8 cellular contexts compared by ENCODE assay signal in the genomic region with DNA sequence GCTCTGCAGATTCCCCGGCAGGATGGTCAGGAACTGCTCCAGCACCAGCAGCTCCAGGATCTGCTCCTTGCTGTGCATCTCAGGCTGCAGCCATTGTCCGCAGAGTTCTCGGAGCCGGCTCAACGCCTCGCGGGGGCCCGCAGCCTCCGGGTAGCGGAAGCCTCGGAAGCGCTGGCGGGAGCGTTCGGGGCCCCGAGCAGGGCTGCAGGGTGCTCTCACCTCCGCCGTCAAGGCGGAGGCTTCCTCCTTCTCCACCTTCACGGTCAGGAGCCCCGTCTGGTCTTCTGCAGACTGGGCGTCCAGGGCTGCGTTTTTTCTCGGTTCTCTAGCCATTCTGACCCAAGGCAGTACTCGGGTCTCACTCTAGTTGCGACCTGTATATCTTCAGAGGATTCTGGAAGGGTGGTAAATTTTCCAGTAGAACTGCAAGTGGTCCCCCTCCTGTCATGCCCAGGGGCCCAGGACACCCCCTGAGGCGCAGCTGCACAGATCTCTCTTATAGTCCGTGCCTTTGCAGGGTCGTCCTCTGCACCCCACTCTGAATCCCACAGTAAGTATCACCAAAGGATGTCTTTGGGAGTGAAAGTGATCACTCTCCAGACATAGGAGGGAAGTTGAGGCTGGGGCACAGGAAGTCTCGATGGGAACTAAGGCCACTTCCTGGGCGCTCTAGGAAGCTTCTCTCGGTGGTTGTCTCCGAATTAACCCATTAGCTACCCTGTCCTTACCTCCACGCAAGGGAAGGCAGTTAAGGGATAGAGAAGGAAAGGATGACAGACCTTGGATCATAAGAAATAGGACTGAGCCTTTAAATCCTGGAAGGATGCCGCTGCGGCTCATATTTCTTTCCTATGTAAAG. TPM values are rescaled to one million over a fixed set of nuclear protein-coding genes. Genes with fewer than 3 reads are reported as not detected.
A peak's percentile ranks its signal among the peaks of the same experiment; 100 is the strongest.
DNase-seq lines count a peak whose midpoint lies in the region; ATAC-seq and TF ChIP-seq lines count a peak whose summit lies in the region.

A gene (minus strand): TSS at position 622 of the 859 bp plus-strand sequence. CDS start 289 bp downstream, at position 333.

- peak within 1 kb of the TSS; percentile 50 for H3K27ac ChIP-seq in CD8-positive, alpha-beta T cell (ENCODE audit: low read depth, low read length)
- peak within 1 kb of the TSS; percentile 47 for H3K27ac ChIP-seq in OCI-LY7 (ENCODE audit: low read depth, low read length, poor library complexity, severe bottlenecking)
- peak within 1 kb of the TSS in 1 of 2 donors; percentile 51 for H3K27ac ChIP-seq in esophagus (ENCODE audit: low read depth in 2 of 2, low read length in 1 of 2)
- H3K27ac ChIP-seq in mucosa of rectum (ENCODE audit: low read depth in 2 of 2, low read length in 2 of 2) = peak within 1 kb of the TSS; percentile 24 to 25

- no peaks in the 10 kb centered on the region for H3K9me2 ChIP-seq in OCI-LY7 (ENCODE audit: insufficient read depth, low read length)

- TSS peak; percentile 54 for BruUV-seq in OCI-LY7 (replicated peaks; lab: Mats Ljungman, UMichigan)

- peak; percentile 92 for ATAC-seq in CD8-positive, alpha-beta T cell
- ATAC-seq in GM19467 (IDR thresholded peaks at IDR 0.05; ENCODE audit: unreplicated experiment) = peak; percentile 68

- peaks cover 3% of the 10 kb centered on the region for H3K27me3 Mint-ChIP-seq in CD8-positive, alpha-beta T cell (ENCODE audit: low read depth)

- H3K4me2 ChIP-seq in OCI-LY7 (ENCODE audit: low read length) = peak within 1 kb of the TSS; percentile 83

- no peak for TF ChIP-seq CTCF in CD8-positive, alpha-beta T cell (IDR thresholded peaks at IDR 0.05)
- TF ChIP-seq CTCF in OCI-LY7 (conservative IDR thresholded peaks at IDR 0.05; ENCODE audit: low read length) = no peak

- intact Hi-C loops in CD8-positive, alpha-beta T cell (cut with DNase I, micrococcal nuclease) = loop anchor here (1.0 to 10.0 kb wide), 17 partner anchors 15 to 1077 kb away; a partner anchor contains a TSS
- intact Hi-C loops in OCI-LY7 (cut with micrococcal nuclease; ENCODE audit: unreplicated experiment) = loop anchor here (1.0 to 5.0 kb wide), 6 partner anchors 15 to 147 kb away; a partner anchor contains a TSS

- H4K20me1 ChIP-seq in OCI-LY7 (ENCODE audit: insufficient read depth, low read length) = 0 out of 2 replicates have a peak, but pooled peaks cover 4% of the 10 kb centered on the region

- peaks cover 18% of the 10 kb centered on the region for H3K4me1 ChIP-seq in CD8-positive, alpha-beta T cell (ENCODE audit: insufficient read depth, low read length)
- H3K4me1 ChIP-seq in OCI-LY7 (ENCODE audit: insufficient read depth, low read length, poor library complexity, severe bottlenecking) = peaks cover 21% of the 10 kb centered on the region
- peaks cover 0 to 3% of the 10 kb centered on the region in 2 donors for H3K4me1 ChIP-seq in esophagus (ENCODE audit: control insufficient read depth in 2 of 2, insufficient read depth in 2 of 2, low read length in 1 of 2)
- peaks cover 3 to 11% of the 10 kb centered on the region in 2 donors for H3K4me1 ChIP-seq in mucosa of rectum (ENCODE audit: control insufficient read depth in 2 of 2, insufficient read depth in 2 of 2, low read length in 2 of 2)

- H3K9me3 ChIP-seq in CD8-positive, alpha-beta T cell (ENCODE audit: low read length) = no peaks in the 10 kb centered on the region
- H3K9me3 ChIP-seq in OCI-LY7 (ENCODE audit: low read length) (peaks cover 4% of the 10 kb centered on the region; the same call in 1 of the 2 replicates), esophagus (ENCODE audit: control insufficient read depth in 2 of 2, insufficient read depth in 1 of 2, low read depth in 1 of 2, low read length in 1 of 2) (no peaks in the 10 kb centered on the region), mucosa of rectum (ENCODE audit: control insufficient read depth in 2 of 2, low read length in 2 of 2) (no peaks in the 10 kb centered on the region)

- H3K79me2 ChIP-seq in OCI-LY7 (ENCODE audit: insufficient read depth, low read depth, low read length) = peaks cover 16% of the 10 kb centered on the region

- peak within 1 kb of the TSS; percentile 97 for H3K27ac Mint-ChIP-seq in CD8-positive, alpha-beta T cell

- no peaks in the 10 kb centered on the region for H3K9me3 Mint-ChIP-seq in CD8-positive, alpha-beta T cell

- H3K4me1 Mint-ChIP-seq in CD8-positive, alpha-beta T cell (ENCODE audit: low read depth) = peaks cover 42% of the 10 kb centered on the region

- H3K36me3 Mint-ChIP-seq in CD8-positive, alpha-beta T cell = peaks cover 34% of the 10 kb centered on the region

- H3K4me3 ChIP-seq in CD8-positive, alpha-beta T cell (ENCODE audit: low read depth, low read length) = peak within 1 kb of the TSS; percentile 94
- H3K4me3 ChIP-seq in OCI-LY7 (ENCODE audit: low read depth, low read length, poor library complexity, severe bottlenecking) (peak within 1 kb of the TSS; percentile 99), esophagus (ENCODE audit: low read depth in 1 of 2, low read length in 2 of 2) (peak within 1 kb of the TSS; percentile 60 to 88), mucosa of rectum (ENCODE audit: low read length in 2 of 2) (peak within 1 kb of the TSS; percentile 84 to 88)

- H3K4me3 Mint-ChIP-seq in CD8-positive, alpha-beta T cell = peak within 1 kb of the TSS; percentile 98

- H3K36me3 ChIP-seq in CD8-positive, alpha-beta T cell (ENCODE audit: insufficient read depth, low read length) = peaks cover 8% of the 10 kb centered on the region
- H3K36me3 ChIP-seq in OCI-LY7 (ENCODE audit: insufficient read depth, low read length) (peaks cover 25% of the 10 kb centered on the region), esophagus (ENCODE audit: control insufficient read depth in 2 of 2, insufficient read depth in 2 of 2, low read length in 1 of 2) (peaks cover under 1 to 10% of the 10 kb centered on the region in 2 donors), mucosa of rectum (ENCODE audit: control insufficient read depth in 2 of 2, insufficient read depth in 2 of 2, low read length in 2 of 2) (peaks cover under 1 to 10% of the 10 kb centered on the region in 2 donors)

- H3K9ac ChIP-seq in mucosa of rectum (ENCODE audit: low read depth in 1 of 2, low read length in 2 of 2) = peak within 1 kb of the TSS; percentile 55 to 82

- peak; percentile 64 to 86 (median 81) for DNase-seq in CD8-positive, alpha-beta T cell
- DNase-seq in HuH-7.5 (ENCODE audit: low spot score) = peak; percentile 47
- peak; percentile 92 for DNase-seq in OCI-LY7 (ENCODE audit: low spot score)
- peak; percentile 81 for DNase-seq in activated T-cell treated with anti-CD3 and anti-CD28 coated beads for 24 hours (ENCODE audit: low read depth)
- DNase-seq in stimulated activated CD8-positive, alpha-beta memory T cell treated with anti-CD3 and anti-CD28 coated beads, Interleukin-4, amount 100 ng/mL, for 24 hours (ENCODE audit: low read depth) = peak; percentile 64

- POLR2A ChIA-PET in CD8-positive, alpha-beta T cell (lab: Charles Lee) = interaction anchor here (0.5 to 2.5 kb wide), 9 partner anchors 12 to 387 kb away, joined by 3 to 38 read pairs (median 4); a partner anchor contains a TSS
- POLR2A ChIA-PET in OCI-LY7 (lab: Charles Lee) = interaction anchor here (0.6 to 3.0 kb wide), 10 partner anchors 12 to 361 kb away, joined by 3 to 24 read pairs (median 4); a partner anchor contains a TSS

- no peaks in the 10 kb centered on the region for H3K27me3 ChIP-seq in CD8-positive, alpha-beta T cell (ENCODE audit: insufficient read depth, low read length)
- H3K27me3 ChIP-seq in esophagus (ENCODE audit: control insufficient read depth in 1 of 2, insufficient read depth in 2 of 2, low read length in 2 of 2) = no peaks in the 10 kb centered on the region
- H3K27me3 ChIP-seq in mucosa of rectum (ENCODE audit: control insufficient read depth in 2 of 2, insufficient read depth in 2 of 2, low read length in 2 of 2) = no peaks in the 10 kb centered on the region

- CTCF ChIA-PET in CD8-positive, alpha-beta T cell (lab: Charles Lee) = interaction anchor here (0.7 to 4.0 kb wide), 5 partner anchors 9 to 110 kb away, joined by 3 to 14 read pairs (median 3); a partner anchor contains a TSS
- CTCF ChIA-PET in OCI-LY7 (lab: Charles Lee; ENCODE audit: unreplicated experiment) = interaction anchor here (1.1 to 1.2 kb wide), 2 partner anchors 110 to 153 kb away, joined by 3 to 7 read pairs; a partner anchor contains a TSS

- 0 to 1% methylated on average over 34 to 36 of the region's 36 CpGs for WGBS in esophagus, 2 donors

- peak within 1 kb of the TSS; percentile 98 for H2AFZ ChIP-seq in OCI-LY7 (ENCODE audit: low read length)

RNA-seq across cellular contexts. Expression of the gene that starts here (rescaled TPM):
- 1 to 10 TPM; 1.4 TPM for total RNA-seq in CD8-positive, alpha-beta T cell
- 7.9 and 9.3 TPM in 2 replicates for total RNA-seq in OCI-LY7 (2014; rRNA removed; shearing (Covaris generic))
- total RNA-seq in OCI-LY7 (2022) = 6.9 and 7.9 TPM in 2 replicates
- 1 to 10 TPM; 1.8 to 2.3 TPM for polyA plus RNA-seq in esophagus
